In the genomic region with DNA sequence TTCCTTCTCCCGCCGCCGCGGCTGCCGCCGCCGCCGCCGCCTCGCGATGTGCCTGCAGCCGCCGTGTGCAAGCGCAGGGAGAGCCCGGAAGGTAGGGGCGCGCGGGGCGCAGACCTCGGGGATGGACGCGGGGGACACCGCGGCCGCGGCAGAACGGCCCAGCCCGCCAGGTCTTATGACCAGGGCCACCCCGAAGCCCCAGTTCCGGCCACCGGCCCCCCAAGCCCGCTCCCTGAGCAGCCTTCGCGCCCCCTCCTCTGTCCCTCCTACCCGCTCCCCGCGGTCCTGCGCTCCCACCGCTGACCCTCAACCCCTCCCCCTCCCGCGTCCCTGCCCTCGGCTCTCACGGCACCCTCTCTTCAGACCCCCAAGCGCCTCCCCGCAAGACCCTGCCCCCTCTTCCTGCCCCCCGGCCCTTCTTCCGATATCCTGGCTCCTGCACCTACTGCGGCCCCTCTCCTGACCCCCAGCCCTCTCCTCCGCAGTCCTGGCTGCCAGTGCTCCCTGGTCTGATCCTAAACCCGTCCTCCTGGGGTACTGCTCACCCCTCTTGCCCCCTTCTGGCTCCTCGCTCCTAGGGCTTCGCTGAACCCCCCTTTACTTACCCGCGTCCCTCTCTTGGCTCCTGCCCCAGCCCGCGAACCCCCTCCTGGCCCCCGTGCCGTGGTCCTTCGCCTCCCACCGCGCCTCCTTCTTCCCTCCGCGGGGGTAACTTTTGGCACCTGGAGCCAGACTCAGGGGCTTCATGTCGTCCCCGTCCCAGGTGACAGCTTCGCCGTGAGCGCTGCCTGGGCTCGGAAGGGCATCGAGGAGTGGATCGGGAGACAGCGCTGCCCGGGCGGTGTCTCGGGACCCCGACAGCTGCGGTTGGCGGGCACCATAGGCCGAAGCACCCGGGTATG, we compare ENCODE assay signal across 1 cellular context.
TF ChIP-seq lines count a peak whose summit lies in the region.

No MANE protein-coding gene starts in this region.

TF ChIP-seq in HepG2, 621 proteins besides CTCF, POLR2A, EP300 and RAD21 (continued from another document and continues in another):
- TF ChIP-seq, protein P1, sequence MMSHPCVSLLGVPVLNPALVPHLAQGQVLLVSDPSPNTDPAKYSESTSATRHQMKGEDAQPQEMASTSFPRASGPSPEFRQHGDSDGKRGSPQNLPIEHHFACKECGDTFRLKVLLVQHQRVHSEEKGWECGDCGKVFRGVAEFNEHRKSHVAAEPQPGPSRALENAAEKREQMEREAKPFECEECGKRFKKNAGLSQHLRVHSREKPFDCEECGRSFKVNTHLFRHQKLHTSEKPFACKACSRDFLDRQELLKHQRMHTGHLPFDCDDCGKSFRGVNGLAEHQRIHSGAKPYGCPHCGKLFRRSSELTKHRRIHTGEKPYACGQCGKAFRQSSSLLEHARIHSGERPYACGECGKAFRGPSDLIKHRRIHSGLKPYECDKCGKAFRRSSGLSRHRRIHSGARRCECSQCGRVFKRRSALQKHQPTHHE (CRISPR knock-in tag; IDR thresholded peaks at IDR 0.05; ENCODE audit: borderline replicate concordance) = no peak
- TF ChIP-seq ZNF780A (CRISPR knock-in tag; IDR thresholded peaks at IDR 0.05) (no peak), ZNF3 (CRISPR knock-in tag; IDR thresholded peaks at IDR 0.05) (no peak), SIN3A (IDR thresholded peaks at IDR 0.05; ENCODE audit: borderline replicate concordance, low read depth, low read length) (0 out of 2 replicates have a peak, but pooled peaks have one; percentile 15), ZNF451 (CRISPR knock-in tag; IDR thresholded peaks at IDR 0.05) (no peak), POGZ (CRISPR knock-in tag; IDR thresholded peaks at IDR 0.05) (no peak), WIZ (CRISPR knock-in tag; IDR thresholded peaks at IDR 0.05) (no peak), ZNF761 (CRISPR knock-in tag; conservative IDR thresholded peaks at IDR 0.05) (no peak), FIP1L1 (IDR thresholded peaks at IDR 0.05; ENCODE audit: borderline replicate concordance, insufficient read depth, low read depth, low read length) (no peak), ZNF891 (CRISPR knock-in tag; IDR thresholded peaks at IDR 0.05) (no peak), ZFYVE20 (CRISPR knock-in tag; IDR thresholded peaks at IDR 0.05; ENCODE audit: borderline replicate concordance, low read depth) (no peak), RELA (CRISPR knock-in tag; IDR thresholded peaks at IDR 0.05) (no peak), EZH2 (conservative IDR thresholded peaks at IDR 0.05; ENCODE audit: low read depth, low read length) (no peak), HNRNPK (IDR thresholded peaks at IDR 0.05; ENCODE audit: low read depth, low read length, poor library complexity, severe bottlenecking) (peak; percentile 87), HNF4G (IDR thresholded peaks at IDR 0.05; ENCODE audit: borderline replicate concordance, low read depth, low read length) (no peak), HNF4G (CRISPR knock-in tag; IDR thresholded peaks at IDR 0.05; ENCODE audit: borderline replicate concordance, low read depth) (no peak), ZIK1 (CRISPR knock-in tag; IDR thresholded peaks at IDR 0.05; ENCODE audit: borderline replicate concordance, low read depth) (no peak), NCOA5 (CRISPR knock-in tag; IDR thresholded peaks at IDR 0.05) (no peak), ZNF136 (CRISPR knock-in tag; IDR thresholded peaks at IDR 0.05; ENCODE audit: low read depth) (no peak), CBX5 (CRISPR knock-in tag; IDR thresholded peaks at IDR 0.05; ENCODE audit: borderline replicate concordance) (no peak), BORCS8-MEF2B (CRISPR knock-in tag; IDR thresholded peaks at IDR 0.05) (0 out of 2 replicates have a peak, but pooled peaks have one; percentile 24), ZNF331 (CRISPR knock-in tag; IDR thresholded peaks at IDR 0.05) (no peak), TARDBP (CRISPR knock-in tag; IDR thresholded peaks at IDR 0.05) (no peak), STAT5B (CRISPR knock-in tag; IDR thresholded peaks at IDR 0.05) (no peak), DR1 (CRISPR knock-in tag; IDR thresholded peaks at IDR 0.05) (no peak), ZNF678 (CRISPR knock-in tag; IDR thresholded peaks at IDR 0.05) (no peak; the same call in 1 of the 2 replicates), AGO2 (optimal IDR thresholded peaks at IDR 0.05; ENCODE audit: low read depth, low read length) (peak; percentile 97), KDM6A (CRISPR knock-in tag; IDR thresholded peaks at IDR 0.05; ENCODE audit: low read depth) (no peak), ZNF674 (CRISPR knock-in tag; IDR thresholded peaks at IDR 0.05; ENCODE audit: low read depth) (no peak)
- TF ChIP-seq, protein P2, sequence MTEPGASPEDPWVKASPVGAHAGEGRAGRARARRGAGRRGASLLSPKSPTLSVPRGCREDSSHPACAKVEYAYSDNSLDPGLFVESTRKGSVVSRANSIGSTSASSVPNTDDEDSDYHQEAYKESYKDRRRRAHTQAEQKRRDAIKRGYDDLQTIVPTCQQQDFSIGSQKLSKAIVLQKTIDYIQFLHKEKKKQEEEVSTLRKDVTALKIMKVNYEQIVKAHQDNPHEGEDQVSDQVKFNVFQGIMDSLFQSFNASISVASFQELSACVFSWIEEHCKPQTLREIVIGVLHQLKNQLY (CRISPR knock-in tag; IDR thresholded peaks at IDR 0.05) = no peak
- TF ChIP-seq, protein P3, sequence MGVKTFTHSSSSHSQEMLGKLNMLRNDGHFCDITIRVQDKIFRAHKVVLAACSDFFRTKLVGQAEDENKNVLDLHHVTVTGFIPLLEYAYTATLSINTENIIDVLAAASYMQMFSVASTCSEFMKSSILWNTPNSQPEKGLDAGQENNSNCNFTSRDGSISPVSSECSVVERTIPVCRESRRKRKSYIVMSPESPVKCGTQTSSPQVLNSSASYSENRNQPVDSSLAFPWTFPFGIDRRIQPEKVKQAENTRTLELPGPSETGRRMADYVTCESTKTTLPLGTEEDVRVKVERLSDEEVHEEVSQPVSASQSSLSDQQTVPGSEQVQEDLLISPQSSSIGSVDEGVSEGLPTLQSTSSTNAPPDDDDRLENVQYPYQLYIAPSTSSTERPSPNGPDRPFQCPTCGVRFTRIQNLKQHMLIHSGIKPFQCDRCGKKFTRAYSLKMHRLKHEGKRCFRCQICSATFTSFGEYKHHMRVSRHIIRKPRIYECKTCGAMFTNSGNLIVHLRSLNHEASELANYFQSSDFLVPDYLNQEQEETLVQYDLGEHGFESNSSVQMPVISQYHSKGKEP (CRISPR knock-in tag; IDR thresholded peaks at IDR 0.05) = no peak
- TF ChIP-seq, protein P4, sequence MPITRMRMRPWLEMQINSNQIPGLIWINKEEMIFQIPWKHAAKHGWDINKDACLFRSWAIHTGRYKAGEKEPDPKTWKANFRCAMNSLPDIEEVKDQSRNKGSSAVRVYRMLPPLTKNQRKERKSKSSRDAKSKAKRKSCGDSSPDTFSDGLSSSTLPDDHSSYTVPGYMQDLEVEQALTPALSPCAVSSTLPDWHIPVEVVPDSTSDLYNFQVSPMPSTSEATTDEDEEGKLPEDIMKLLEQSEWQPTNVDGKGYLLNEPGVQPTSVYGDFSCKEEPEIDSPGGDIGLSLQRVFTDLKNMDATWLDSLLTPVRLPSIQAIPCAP (CRISPR knock-in tag; IDR thresholded peaks at IDR 0.05; ENCODE audit: low read depth) = no peak
- TF ChIP-seq, protein P5, sequence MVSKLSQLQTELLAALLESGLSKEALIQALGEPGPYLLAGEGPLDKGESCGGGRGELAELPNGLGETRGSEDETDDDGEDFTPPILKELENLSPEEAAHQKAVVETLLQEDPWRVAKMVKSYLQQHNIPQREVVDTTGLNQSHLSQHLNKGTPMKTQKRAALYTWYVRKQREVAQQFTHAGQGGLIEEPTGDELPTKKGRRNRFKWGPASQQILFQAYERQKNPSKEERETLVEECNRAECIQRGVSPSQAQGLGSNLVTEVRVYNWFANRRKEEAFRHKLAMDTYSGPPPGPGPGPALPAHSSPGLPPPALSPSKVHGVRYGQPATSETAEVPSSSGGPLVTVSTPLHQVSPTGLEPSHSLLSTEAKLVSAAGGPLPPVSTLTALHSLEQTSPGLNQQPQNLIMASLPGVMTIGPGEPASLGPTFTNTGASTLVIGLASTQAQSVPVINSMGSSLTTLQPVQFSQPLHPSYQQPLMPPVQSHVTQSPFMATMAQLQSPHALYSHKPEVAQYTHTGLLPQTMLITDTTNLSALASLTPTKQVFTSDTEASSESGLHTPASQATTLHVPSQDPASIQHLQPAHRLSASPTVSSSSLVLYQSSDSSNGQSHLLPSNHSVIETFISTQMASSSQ (IDR thresholded peaks at IDR 0.05; ENCODE audit: low read depth) = no peak
- TF ChIP-seq, protein P5 (CRISPR knock-in tag; IDR thresholded peaks at IDR 0.05; ENCODE audit: borderline replicate concordance) = peak; percentile 35; the same call in 1 of the 2 replicates
- TF ChIP-seq, protein P6, sequence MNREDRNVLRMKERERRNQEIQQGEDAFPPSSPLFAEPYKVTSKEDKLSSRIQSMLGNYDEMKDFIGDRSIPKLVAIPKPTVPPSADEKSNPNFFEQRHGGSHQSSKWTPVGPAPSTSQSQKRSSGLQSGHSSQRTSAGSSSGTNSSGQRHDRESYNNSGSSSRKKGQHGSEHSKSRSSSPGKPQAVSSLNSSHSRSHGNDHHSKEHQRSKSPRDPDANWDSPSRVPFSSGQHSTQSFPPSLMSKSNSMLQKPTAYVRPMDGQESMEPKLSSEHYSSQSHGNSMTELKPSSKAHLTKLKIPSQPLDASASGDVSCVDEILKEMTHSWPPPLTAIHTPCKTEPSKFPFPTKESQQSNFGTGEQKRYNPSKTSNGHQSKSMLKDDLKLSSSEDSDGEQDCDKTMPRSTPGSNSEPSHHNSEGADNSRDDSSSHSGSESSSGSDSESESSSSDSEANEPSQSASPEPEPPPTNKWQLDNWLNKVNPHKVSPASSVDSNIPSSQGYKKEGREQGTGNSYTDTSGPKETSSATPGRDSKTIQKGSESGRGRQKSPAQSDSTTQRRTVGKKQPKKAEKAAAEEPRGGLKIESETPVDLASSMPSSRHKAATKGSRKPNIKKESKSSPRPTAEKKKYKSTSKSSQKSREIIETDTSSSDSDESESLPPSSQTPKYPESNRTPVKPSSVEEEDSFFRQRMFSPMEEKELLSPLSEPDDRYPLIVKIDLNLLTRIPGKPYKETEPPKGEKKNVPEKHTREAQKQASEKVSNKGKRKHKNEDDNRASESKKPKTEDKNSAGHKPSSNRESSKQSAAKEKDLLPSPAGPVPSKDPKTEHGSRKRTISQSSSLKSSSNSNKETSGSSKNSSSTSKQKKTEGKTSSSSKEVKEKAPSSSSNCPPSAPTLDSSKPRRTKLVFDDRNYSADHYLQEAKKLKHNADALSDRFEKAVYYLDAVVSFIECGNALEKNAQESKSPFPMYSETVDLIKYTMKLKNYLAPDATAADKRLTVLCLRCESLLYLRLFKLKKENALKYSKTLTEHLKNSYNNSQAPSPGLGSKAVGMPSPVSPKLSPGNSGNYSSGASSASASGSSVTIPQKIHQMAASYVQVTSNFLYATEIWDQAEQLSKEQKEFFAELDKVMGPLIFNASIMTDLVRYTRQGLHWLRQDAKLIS (CRISPR knock-in tag; IDR thresholded peaks at IDR 0.05) = peak; percentile 95
- TF ChIP-seq, protein P7, sequence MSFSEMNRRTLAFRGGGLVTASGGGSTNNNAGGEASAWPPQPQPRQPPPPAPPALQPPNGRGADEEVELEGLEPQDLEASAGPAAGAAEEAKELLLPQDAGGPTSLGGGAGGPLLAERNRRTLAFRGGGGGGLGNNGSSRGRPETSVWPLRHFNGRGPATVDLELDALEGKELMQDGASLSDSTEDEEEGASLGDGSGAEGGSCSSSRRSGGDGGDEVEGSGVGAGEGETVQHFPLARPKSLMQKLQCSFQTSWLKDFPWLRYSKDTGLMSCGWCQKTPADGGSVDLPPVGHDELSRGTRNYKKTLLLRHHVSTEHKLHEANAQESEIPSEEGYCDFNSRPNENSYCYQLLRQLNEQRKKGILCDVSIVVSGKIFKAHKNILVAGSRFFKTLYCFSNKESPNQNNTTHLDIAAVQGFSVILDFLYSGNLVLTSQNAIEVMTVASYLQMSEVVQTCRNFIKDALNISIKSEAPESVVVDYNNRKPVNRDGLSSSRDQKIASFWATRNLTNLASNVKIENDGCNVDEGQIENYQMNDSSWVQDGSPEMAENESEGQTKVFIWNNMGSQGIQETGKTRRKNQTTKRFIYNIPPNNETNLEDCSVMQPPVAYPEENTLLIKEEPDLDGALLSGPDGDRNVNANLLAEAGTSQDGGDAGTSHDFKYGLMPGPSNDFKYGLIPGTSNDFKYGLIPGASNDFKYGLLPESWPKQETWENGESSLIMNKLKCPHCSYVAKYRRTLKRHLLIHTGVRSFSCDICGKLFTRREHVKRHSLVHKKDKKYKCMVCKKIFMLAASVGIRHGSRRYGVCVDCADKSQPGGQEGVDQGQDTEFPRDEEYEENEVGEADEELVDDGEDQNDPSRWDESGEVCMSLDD (CRISPR knock-in tag; IDR thresholded peaks at IDR 0.05; ENCODE audit: borderline replicate concordance) = no peak
- TF ChIP-seq, protein P8, sequence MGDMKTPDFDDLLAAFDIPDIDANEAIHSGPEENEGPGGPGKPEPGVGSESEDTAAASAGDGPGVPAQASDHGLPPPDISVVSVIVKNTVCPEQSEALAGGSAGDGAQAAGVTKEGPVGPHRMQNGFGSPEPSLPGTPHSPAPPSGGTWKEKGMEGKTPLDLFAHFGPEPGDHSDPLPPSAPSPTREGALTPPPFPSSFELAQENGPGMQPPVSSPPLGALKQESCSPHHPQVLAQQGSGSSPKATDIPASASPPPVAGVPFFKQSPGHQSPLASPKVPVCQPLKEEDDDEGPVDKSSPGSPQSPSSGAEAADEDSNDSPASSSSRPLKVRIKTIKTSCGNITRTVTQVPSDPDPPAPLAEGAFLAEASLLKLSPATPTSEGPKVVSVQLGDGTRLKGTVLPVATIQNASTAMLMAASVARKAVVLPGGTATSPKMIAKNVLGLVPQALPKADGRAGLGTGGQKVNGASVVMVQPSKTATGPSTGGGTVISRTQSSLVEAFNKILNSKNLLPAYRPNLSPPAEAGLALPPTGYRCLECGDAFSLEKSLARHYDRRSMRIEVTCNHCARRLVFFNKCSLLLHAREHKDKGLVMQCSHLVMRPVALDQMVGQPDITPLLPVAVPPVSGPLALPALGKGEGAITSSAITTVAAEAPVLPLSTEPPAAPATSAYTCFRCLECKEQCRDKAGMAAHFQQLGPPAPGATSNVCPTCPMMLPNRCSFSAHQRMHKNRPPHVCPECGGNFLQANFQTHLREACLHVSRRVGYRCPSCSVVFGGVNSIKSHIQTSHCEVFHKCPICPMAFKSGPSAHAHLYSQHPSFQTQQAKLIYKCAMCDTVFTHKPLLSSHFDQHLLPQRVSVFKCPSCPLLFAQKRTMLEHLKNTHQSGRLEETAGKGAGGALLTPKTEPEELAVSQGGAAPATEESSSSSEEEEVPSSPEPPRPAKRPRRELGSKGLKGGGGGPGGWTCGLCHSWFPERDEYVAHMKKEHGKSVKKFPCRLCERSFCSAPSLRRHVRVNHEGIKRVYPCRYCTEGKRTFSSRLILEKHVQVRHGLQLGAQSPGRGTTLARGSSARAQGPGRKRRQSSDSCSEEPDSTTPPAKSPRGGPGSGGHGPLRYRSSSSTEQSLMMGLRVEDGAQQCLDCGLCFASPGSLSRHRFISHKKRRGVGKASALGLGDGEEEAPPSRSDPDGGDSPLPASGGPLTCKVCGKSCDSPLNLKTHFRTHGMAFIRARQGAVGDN (CRISPR knock-in tag; IDR thresholded peaks at IDR 0.05) = peak; percentile 9
